1 cellular context compared by ENCODE assay signal in genomic region chr19:50537769-50538230, GRCh38.
TF ChIP-seq lines count a peak whose summit lies in the region.

No MANE protein-coding gene starts in this region.

TF ChIP-seq in K562, 482 proteins besides CTCF, POLR2A, EP300 and RAD21 (continued from another document and continues in another):
- TF ChIP-seq ZNF609 (CRISPR knock-in tag; IDR thresholded peaks at IDR 0.05; ENCODE audit: borderline replicate concordance) (no peak), ZNF696 (CRISPR knock-in tag; conservative IDR thresholded peaks at IDR 0.05) (no peak), HNRNPLL (IDR thresholded peaks at IDR 0.05; ENCODE audit: low read depth, low read length, poor library complexity, severe bottlenecking) (no peak), ZFPM2 (CRISPR knock-in tag; IDR thresholded peaks at IDR 0.05) (no peak), COPS2 (conservative IDR thresholded peaks at IDR 0.05) (no peak), PHB2 (IDR thresholded peaks at IDR 0.05; ENCODE audit: low read depth) (no peak), HMBOX1 (IDR thresholded peaks at IDR 0.05) (0 out of 2 replicates have a peak, but pooled peaks have one; percentile 18), SMARCA4 (IDR thresholded peaks at IDR 0.05) (no peak), ZNF41 (CRISPR knock-in tag; conservative IDR thresholded peaks at IDR 0.05) (no peak), ZNF197 (CRISPR knock-in tag; IDR thresholded peaks at IDR 0.05; ENCODE audit: low read depth) (no peak), SIN3B (IDR thresholded peaks at IDR 0.05; ENCODE audit: low read depth) (no peak), HIVEP1 (CRISPR knock-in tag; IDR thresholded peaks at IDR 0.05) (no peak), RBM15 (IDR thresholded peaks at IDR 0.05; ENCODE audit: insufficient read depth, low read length) (no peak), PRMT5 (CRISPR knock-in tag; IDR thresholded peaks at IDR 0.05) (no peak), PTTG1 (tag; IDR thresholded peaks at IDR 0.05; ENCODE audit: low read depth) (0 out of 2 replicates have a peak, but pooled peaks have one; percentile 18), CUX1 (CRISPR knock-in tag; IDR thresholded peaks at IDR 0.05) (no peak), ETV5 (CRISPR knock-in tag; IDR thresholded peaks at IDR 0.05; ENCODE audit: low read depth) (no peak), DMBX1 (CRISPR knock-in tag; IDR thresholded peaks at IDR 0.05; ENCODE audit: borderline replicate concordance) (peak; percentile 77; the same call in 1 of the 2 replicates), HBP1 (CRISPR knock-in tag; IDR thresholded peaks at IDR 0.05) (no peak), ZNF23 (CRISPR knock-in tag; IDR thresholded peaks at IDR 0.05) (no peak), ZNF512 (tag; IDR thresholded peaks at IDR 0.05) (no peak), NR1H2 (CRISPR knock-in tag; IDR thresholded peaks at IDR 0.05) (no peak), ZKSCAN1 (IDR thresholded peaks at IDR 0.05; ENCODE audit: low read depth, low read length) (no peak), HNRNPK (IDR thresholded peaks at IDR 0.05; ENCODE audit: low read depth, low read length, poor library complexity, severe bottlenecking) (no peak), ZHX1 (conservative IDR thresholded peaks at IDR 0.05; ENCODE audit: low read length) (no peak), YBX1 (IDR thresholded peaks at IDR 0.05) (no peak), JUND (IDR thresholded peaks at IDR 0.05; ENCODE audit: borderline replicate concordance, low read depth, low read length) (peak; percentile 56), JUND (tag; IDR thresholded peaks at IDR 0.05; ENCODE audit: borderline replicate concordance, low read depth, low read length) (no peak; the same call in 2 of the 3 replicates), YY1 (IDR thresholded peaks at IDR 0.05; ENCODE audit: borderline replicate concordance in 1 of 3, control insufficient read depth in 1 of 3, extremely low read depth in 1 of 3, insufficient read depth in 3 of 3, insufficient read length in 1 of 3, insufficient replicate concordance in 2 of 3, low read depth in 1 of 3, low read length in 2 of 3) (peak in 2 of 3 experiments; percentile 42 to 50), NBN (IDR thresholded peaks at IDR 0.05; ENCODE audit: low read depth) (no peak), RBM17 (IDR thresholded peaks at IDR 0.05; ENCODE audit: borderline replicate concordance, low read depth, low read length) (no peak), KAT2B (IDR thresholded peaks at IDR 0.05; ENCODE audit: low read depth, low read length) (no peak)
